1 cellular context compared by ENCODE assay signal in the genomic region with DNA sequence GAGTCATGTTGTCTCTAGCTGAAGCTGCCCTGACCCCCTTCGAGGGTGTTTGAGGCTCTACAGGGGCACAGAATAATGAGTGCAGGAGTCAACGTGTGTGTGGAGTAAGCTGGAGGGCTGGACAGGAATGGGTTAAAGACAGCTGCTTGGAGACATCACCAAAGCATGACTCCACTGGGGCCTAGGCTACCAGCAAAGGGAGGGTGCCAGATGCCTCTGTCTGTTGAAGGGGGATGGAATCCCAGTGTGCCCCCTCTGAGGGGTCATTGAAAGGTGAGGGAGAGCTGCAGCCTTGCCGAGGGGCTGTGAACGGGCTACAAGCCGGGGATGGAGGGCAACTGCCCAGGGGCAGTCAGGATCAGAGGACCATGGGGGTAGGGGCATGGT.
TF ChIP-seq lines count a peak whose summit lies in the region.

No MANE protein-coding gene starts in this region.

TF ChIP-seq in GM23338, 12 proteins besides CTCF, POLR2A, EP300 and RAD21 (continued from another document):
- TF ChIP-seq, protein P1, sequence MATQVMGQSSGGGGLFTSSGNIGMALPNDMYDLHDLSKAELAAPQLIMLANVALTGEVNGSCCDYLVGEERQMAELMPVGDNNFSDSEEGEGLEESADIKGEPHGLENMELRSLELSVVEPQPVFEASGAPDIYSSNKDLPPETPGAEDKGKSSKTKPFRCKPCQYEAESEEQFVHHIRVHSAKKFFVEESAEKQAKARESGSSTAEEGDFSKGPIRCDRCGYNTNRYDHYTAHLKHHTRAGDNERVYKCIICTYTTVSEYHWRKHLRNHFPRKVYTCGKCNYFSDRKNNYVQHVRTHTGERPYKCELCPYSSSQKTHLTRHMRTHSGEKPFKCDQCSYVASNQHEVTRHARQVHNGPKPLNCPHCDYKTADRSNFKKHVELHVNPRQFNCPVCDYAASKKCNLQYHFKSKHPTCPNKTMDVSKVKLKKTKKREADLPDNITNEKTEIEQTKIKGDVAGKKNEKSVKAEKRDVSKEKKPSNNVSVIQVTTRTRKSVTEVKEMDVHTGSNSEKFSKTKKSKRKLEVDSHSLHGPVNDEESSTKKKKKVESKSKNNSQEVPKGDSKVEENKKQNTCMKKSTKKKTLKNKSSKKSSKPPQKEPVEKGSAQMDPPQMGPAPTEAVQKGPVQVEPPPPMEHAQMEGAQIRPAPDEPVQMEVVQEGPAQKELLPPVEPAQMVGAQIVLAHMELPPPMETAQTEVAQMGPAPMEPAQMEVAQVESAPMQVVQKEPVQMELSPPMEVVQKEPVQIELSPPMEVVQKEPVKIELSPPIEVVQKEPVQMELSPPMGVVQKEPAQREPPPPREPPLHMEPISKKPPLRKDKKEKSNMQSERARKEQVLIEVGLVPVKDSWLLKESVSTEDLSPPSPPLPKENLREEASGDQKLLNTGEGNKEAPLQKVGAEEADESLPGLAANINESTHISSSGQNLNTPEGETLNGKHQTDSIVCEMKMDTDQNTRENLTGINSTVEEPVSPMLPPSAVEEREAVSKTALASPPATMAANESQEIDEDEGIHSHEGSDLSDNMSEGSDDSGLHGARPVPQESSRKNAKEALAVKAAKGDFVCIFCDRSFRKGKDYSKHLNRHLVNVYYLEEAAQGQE (IDR thresholded peaks at IDR 0.05; ENCODE audit: unreplicated experiment), result no peak
- no peak for TF ChIP-seq EZH2 (IDR thresholded peaks at IDR 0.05; ENCODE audit: low read depth, unreplicated experiment)
- no peak for TF ChIP-seq JUNB (IDR thresholded peaks at IDR 0.05; ENCODE audit: unreplicated experiment)
- TF ChIP-seq STAT1 (IDR thresholded peaks at IDR 0.05; ENCODE audit: unreplicated experiment), result no peak
- TF ChIP-seq, protein P2, sequence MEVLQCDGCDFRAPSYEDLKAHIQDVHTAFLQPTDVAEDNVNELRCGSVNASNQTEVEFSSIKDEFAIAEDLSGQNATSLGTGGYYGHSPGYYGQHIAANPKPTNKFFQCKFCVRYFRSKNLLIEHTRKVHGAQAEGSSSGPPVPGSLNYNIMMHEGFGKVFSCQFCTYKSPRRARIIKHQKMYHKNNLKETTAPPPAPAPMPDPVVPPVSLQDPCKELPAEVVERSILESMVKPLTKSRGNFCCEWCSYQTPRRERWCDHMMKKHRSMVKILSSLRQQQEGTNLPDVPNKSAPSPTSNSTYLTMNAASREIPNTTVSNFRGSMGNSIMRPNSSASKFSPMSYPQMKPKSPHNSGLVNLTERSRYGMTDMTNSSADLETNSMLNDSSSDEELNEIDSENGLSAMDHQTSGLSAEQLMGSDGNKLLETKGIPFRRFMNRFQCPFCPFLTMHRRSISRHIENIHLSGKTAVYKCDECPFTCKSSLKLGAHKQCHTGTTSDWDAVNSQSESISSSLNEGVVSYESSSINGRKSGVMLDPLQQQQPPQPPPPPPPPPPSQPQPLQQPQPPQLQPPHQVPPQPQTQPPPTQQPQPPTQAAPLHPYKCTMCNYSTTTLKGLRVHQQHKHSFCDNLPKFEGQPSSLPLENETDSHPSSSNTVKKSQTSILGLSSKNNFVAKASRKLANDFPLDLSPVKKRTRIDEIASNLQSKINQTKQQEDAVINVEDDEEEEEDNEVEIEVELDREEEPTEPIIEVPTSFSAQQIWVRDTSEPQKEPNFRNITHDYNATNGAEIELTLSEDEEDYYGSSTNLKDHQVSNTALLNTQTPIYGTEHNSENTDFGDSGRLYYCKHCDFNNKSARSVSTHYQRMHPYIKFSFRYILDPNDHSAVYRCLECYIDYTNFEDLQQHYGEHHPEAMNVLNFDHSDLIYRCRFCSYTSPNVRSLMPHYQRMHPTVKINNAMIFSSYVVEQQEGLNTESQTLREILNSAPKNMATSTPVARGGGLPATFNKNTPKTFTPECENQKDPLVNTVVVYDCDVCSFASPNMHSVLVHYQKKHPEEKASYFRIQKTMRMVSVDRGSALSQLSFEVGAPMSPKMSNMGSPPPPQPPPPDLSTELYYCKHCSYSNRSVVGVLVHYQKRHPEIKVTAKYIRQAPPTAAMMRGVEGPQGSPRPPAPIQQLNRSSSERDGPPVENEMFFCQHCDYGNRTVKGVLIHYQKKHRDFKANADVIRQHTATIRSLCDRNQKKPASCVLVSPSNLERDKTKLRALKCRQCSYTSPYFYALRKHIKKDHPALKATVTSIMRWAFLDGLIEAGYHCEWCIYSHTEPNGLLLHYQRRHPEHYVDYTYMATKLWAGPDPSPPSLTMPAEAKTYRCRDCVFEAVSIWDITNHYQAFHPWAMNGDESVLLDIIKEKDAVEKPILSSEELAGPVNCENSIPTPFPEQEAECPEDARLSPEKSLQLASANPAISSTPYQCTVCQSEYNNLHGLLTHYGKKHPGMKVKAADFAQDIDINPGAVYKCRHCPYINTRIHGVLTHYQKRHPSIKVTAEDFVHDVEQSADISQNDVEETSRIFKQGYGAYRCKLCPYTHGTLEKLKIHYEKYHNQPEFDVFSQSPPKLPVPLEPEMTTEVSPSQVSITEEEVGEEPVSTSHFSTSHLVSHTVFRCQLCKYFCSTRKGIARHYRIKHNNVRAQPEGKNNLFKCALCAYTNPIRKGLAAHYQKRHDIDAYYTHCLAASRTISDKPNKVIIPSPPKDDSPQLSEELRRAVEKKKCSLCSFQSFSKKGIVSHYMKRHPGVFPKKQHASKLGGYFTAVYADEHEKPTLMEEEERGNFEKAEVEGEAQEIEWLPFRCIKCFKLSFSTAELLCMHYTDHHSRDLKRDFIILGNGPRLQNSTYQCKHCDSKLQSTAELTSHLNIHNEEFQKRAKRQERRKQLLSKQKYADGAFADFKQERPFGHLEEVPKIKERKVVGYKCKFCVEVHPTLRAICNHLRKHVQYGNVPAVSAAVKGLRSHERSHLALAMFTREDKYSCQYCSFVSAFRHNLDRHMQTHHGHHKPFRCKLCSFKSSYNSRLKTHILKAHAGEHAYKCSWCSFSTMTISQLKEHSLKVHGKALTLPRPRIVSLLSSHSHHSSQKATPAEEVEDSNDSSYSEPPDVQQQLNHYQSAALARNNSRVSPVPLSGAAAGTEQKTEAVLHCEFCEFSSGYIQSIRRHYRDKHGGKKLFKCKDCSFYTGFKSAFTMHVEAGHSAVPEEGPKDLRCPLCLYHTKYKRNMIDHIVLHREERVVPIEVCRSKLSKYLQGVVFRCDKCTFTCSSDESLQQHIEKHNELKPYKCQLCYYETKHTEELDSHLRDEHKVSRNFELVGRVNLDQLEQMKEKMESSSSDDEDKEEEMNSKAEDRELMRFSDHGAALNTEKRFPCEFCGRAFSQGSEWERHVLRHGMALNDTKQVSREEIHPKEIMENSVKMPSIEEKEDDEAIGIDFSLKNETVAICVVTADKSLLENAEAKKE (CRISPR knock-in tag; IDR thresholded peaks at IDR 0.05), result no peak
- TF ChIP-seq, protein P3, sequence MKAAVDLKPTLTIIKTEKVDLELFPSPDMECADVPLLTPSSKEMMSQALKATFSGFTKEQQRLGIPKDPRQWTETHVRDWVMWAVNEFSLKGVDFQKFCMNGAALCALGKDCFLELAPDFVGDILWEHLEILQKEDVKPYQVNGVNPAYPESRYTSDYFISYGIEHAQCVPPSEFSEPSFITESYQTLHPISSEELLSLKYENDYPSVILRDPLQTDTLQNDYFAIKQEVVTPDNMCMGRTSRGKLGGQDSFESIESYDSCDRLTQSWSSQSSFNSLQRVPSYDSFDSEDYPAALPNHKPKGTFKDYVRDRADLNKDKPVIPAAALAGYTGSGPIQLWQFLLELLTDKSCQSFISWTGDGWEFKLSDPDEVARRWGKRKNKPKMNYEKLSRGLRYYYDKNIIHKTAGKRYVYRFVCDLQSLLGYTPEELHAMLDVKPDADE (IDR thresholded peaks at IDR 0.05), result no peak
- no peak for TF ChIP-seq ZNF114 (CRISPR knock-in tag; IDR thresholded peaks at IDR 0.05)
